ENCODE assay signal across 18 cellular contexts in the genomic region with DNA sequence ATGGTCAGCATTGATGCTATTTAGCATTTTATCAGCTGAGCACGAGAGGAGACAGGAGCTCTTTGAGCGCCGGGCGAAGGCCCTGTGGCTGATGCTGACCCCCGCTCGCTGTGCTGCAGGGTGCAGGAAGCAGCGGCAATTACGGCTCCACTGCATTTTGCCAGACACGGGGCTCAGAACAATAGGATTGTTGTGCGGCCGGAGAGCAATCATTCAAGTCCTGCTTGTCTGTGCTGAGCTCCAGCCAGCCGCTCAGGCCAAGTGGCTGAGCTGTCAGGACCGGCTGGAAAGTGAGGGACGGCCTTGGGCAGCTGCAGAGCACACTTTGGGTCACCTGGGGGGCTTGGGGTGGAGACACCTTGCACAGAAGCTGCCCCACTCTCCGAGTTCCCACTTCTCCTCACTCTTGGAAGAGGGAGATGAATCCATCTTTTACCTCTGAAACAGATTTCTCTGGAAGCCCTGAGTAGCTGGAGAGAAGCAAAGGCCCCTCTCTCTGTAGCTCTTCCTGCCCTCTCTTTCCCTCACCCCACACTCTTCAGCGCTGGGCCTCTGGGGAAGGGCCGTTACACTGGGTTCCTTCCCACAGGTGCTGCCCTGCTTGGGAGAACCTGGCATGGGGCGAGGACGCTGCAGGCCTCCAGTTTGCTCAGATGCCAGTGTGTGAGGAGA. TPM values are rescaled to one million over a fixed set of nuclear protein-coding genes. Genes with fewer than 3 reads are reported as not detected.
DNase-seq lines count a peak whose midpoint lies in the region; ATAC-seq and TF ChIP-seq lines count a peak whose summit lies in the region.
"Had no signal": no experiment of that assay in that cellular context is flagged by ENCODE, and none has a peak within 500 bp of the region (broad histone marks: within the 10 kb centered on the region; RNA-seq: fewer than 3 reads in every experiment).

No MANE protein-coding gene starts in this region.

- H3K27ac ChIP-seq in GM23338 (ENCODE audit: low read depth) (no peak overlapping the region), body of pancreas (no peak overlapping the region), Karpas-422 (ENCODE audit: low read length) (no peak overlapping the region), testis (no peak overlapping the region)
- H3K27ac ChIP-seq: heart left ventricle, VCaP had no signal

- peaks cover 27% of the 10 kb centered on the region for H3K36me3 Mint-ChIP-seq in GM23338 (ENCODE audit: low read depth)
- no peaks in the 10 kb centered on the region for H3K36me3 Mint-ChIP-seq in CD14-positive monocyte
- H3K36me3 Mint-ChIP-seq: activated CD4-positive, alpha-beta memory T cell treated with anti-CD3 and anti-CD28 coated beads for 36 hours had no signal

- H3K9me3 ChIP-seq in body of pancreas (no peaks in the 10 kb centered on the region), Karpas-422 (ENCODE audit: low read length) (no peaks in the 10 kb centered on the region), testis (no peaks in the 10 kb centered on the region)

- TF ChIP-seq POLR2A in body of pancreas (IDR thresholded peaks at IDR 0.05) (no peak), testis (IDR thresholded peaks at IDR 0.05) (no peak)

- H3K27me3 ChIP-seq in GM23338 (ENCODE audit: insufficient read depth) (no peaks in the 10 kb centered on the region), body of pancreas (no peaks in the 10 kb centered on the region), Karpas-422 (ENCODE audit: low read length) (no peaks in the 10 kb centered on the region), testis (no peaks in the 10 kb centered on the region)

- TF ChIP-seq CTCF in GM23338 (conservative IDR thresholded peaks at IDR 0.05; ENCODE audit: low read depth in 2 of 2) (no peak), body of pancreas (IDR thresholded peaks at IDR 0.05) (no peak), testis (IDR thresholded peaks at IDR 0.05) (no peak), CD14-positive monocyte (IDR thresholded peaks at IDR 0.05) (no peak)

- H3K4me1 ChIP-seq in GM23338 (ENCODE audit: insufficient read depth), result peaks cover 9% of the 10 kb centered on the region
- H3K4me1 ChIP-seq in body of pancreas, result peaks cover 5% of the 10 kb centered on the region
- H3K4me1 ChIP-seq in Karpas-422 (ENCODE audit: low read length), result no peaks in the 10 kb centered on the region
- peaks cover 2% of the 10 kb centered on the region for H3K4me1 ChIP-seq in testis
- H3K4me1 ChIP-seq: heart left ventricle had no signal

- ATAC-seq in GM23338, result peak; percentile 81
- ATAC-seq in body of pancreas, result peak; percentile 45
- ATAC-seq: heart left ventricle; natural killer cell treated with Interleukin-12 subunit alpha and Interleukin-12 subunit beta and Interleukin-15 and Interleukin-18, amount 100 ng/mL, for 72 hours had no signal

- H3K4me3 ChIP-seq in GM23338 (no peak overlapping the region; the same call in 1 of the 2 replicates), body of pancreas (no peak overlapping the region), Karpas-422 (ENCODE audit: low read length) (no peak overlapping the region), testis (no peak overlapping the region)
- H3K4me3 ChIP-seq: heart left ventricle had no signal

- WGBS in body of pancreas, 2 donors, result 25 to 28% methylated on average over 10 to 19 of the region's 19 CpGs
- WGBS in testis, 2 donors, result 27 to 37% methylated on average over 18 to 19 of the region's 19 CpGs

- H4K20me1 ChIP-seq in GM23338 (replicated peaks; ENCODE audit: insufficient read depth) (no peaks in the 10 kb centered on the region), Karpas-422 (ENCODE audit: insufficient read depth, low read depth, low read length) (no peaks in the 10 kb centered on the region)

- DNase-seq in GM23338 (ENCODE audit: low spot score), result peak; percentile 36
- peak in 1 of 4 donors; percentile 18 for DNase-seq in body of pancreas
- peak; percentile 35 for DNase-seq in iPS-NIHi11 (ENCODE audit: low spot score)
- peak; percentile 82 for DNase-seq in putamen (ENCODE audit: low spot score)
- DNase-seq in Karpas-422, result no peak
- DNase-seq in testis, result no peak
- no peak for DNase-seq in activated T-cell treated with anti-CD3 and anti-CD28 coated beads, Interleukin-2, amount 50 U/mL, for 1 hour
- no peak for DNase-seq in CD14-positive monocyte (ENCODE audit: low spot score)
- DNase-seq: aorta, cerebellar nuclear complex, NCI-H2081 treated with DMSO at 0.1 percent for 48 hours, NCI-H510A treated with DMSO at 0.1 percent for 48 hours had no signal

- peaks cover 48% of the 10 kb centered on the region for H3K9me3 Mint-ChIP-seq in GM23338
- H3K9me3 Mint-ChIP-seq in CD14-positive monocyte, result peaks cover 7 to 17% (median 10%) of the 10 kb centered on the region in 7 donors

- H3K79me2 ChIP-seq in GM23338 (replicated peaks; ENCODE audit: insufficient read depth) (no peaks in the 10 kb centered on the region), Karpas-422 (ENCODE audit: low read length) (no peaks in the 10 kb centered on the region)

- H3K36me3 ChIP-seq in GM23338 (ENCODE audit: insufficient read depth) (peaks cover under 1% of the 10 kb centered on the region; the same call in 1 of the 2 replicates), body of pancreas (replicated peaks in 1 of 2; ENCODE audit: insufficient read depth in 1 of 2, low read depth in 2 of 2) (no peaks in the 10 kb centered on the region), Karpas-422 (ENCODE audit: insufficient read depth, low read length) (no peaks in the 10 kb centered on the region), testis (ENCODE audit: low read depth, missing control alignments) (no peaks in the 10 kb centered on the region)
- H3K36me3 ChIP-seq: heart left ventricle had no signal

- no peaks in the 10 kb centered on the region for H3F3A ChIP-seq in GM23338 (replicated peaks; ENCODE audit: low read depth)

- H3K9me2 ChIP-seq in GM23338 (ENCODE audit: insufficient read depth) (peaks cover 3% of the 10 kb centered on the region; the same call in 1 of the 2 replicates), Karpas-422 (replicated peaks; ENCODE audit: insufficient read depth, low read length) (no peaks in the 10 kb centered on the region)

- peaks cover 12% of the 10 kb centered on the region for H3K27me3 Mint-ChIP-seq in GM23338 (ENCODE audit: insufficient read depth, low read depth, poor library complexity)
- H3K27me3 Mint-ChIP-seq in CD14-positive monocyte (ENCODE audit: low read depth in 3 of 3), result peaks cover 0 to 2% (median 0%) of the 10 kb centered on the region in 3 donors

- H3K27ac Mint-ChIP-seq in GM23338 (no peak overlapping the region), CD14-positive monocyte (no peak overlapping the region)
- H3K27ac Mint-ChIP-seq: activated CD4-positive, alpha-beta memory T cell treated with anti-CD3 and anti-CD28 coated beads for 36 hours; natural killer cell treated with Interleukin-12 subunit alpha and Interleukin-12 subunit beta and Interleukin-15 and Interleukin-18, amount 100 ng/mL, for 72 hours had no signal

- no peak overlapping the region for H3K9ac ChIP-seq in Karpas-422 (ENCODE audit: low read length)

- H3K4me1 Mint-ChIP-seq in GM23338 (peaks cover 14% of the 10 kb centered on the region), CD14-positive monocyte (no peaks in the 10 kb centered on the region)

- H3K4me2 ChIP-seq in GM23338 (peak overlapping the region; percentile 51; the same call in 1 of the 2 replicates), Karpas-422 (ENCODE audit: low read depth, low read length, poor library complexity, severe bottlenecking) (no peak overlapping the region)

- no peak overlapping the region for H3K4me3 Mint-ChIP-seq in GM23338
- H3K4me3 Mint-ChIP-seq in CD14-positive monocyte, result no peak overlapping the region
- H3K4me3 Mint-ChIP-seq: activated CD4-positive, alpha-beta memory T cell treated with anti-CD3 and anti-CD28 coated beads for 36 hours; natural killer cell treated with Interleukin-12 subunit alpha and Interleukin-12 subunit beta and Interleukin-15 and Interleukin-18, amount 100 ng/mL, for 72 hours had no signal

- H2AFZ ChIP-seq in GM23338, result peak overlapping the region; percentile 95
- no peak overlapping the region for H2AFZ ChIP-seq in Karpas-422 (ENCODE audit: low read length)

- intact Hi-C loops in body of pancreas (cut with DNase I), result no loop called here
- intact Hi-C loops in testis (cut with DNase I; ENCODE audit: low total_unique reads), result no loop called here
- intact Hi-C loops in CD14-positive monocyte (cut with micrococcal nuclease), result no loop called here

TF ChIP-seq in GM23338, 12 proteins besides CTCF, POLR2A, EP300 and RAD21 (continues in another document):
- TF ChIP-seq POLR2AphosphoS5 (IDR thresholded peaks at IDR 0.05; ENCODE audit: low read depth) (no peak), EZH2phosphoT487 (IDR thresholded peaks at IDR 0.05; ENCODE audit: unreplicated experiment) (no peak), EZH2 (IDR thresholded peaks at IDR 0.05; ENCODE audit: low read depth, unreplicated experiment) (no peak), CREB1 (CRISPR knock-in tag; IDR thresholded peaks at IDR 0.05; ENCODE audit: low read depth) (no peak)
- TF ChIP-seq, protein P1, sequence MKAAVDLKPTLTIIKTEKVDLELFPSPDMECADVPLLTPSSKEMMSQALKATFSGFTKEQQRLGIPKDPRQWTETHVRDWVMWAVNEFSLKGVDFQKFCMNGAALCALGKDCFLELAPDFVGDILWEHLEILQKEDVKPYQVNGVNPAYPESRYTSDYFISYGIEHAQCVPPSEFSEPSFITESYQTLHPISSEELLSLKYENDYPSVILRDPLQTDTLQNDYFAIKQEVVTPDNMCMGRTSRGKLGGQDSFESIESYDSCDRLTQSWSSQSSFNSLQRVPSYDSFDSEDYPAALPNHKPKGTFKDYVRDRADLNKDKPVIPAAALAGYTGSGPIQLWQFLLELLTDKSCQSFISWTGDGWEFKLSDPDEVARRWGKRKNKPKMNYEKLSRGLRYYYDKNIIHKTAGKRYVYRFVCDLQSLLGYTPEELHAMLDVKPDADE (IDR thresholded peaks at IDR 0.05), result no peak

RNA-seq across cellular contexts. Expression of a gene that starts 17.3 kb away (rescaled TPM):
- total RNA-seq in GM23338 (2014; rRNA removed; shearing (Covaris generic)), result 1.6 and 5.0 TPM in 2 replicates
- polyA plus RNA-seq in GM23338 (2016; fragmentation: Nextera tagmentation; extraction: Ambion mirVana) (1.7 and 2.0 TPM in 2 replicates), testis (ENCODE audit: insufficient read depth, low read depth, low replicate concordance) (10.4 TPM), CD14-positive monocyte (not detected)
- total RNA-seq in body of pancreas (10 to 100 TPM in 1 of 2 donors, 1 to 10 TPM in 1; 8.0 to 12.2 TPM), testis (10 to 100 TPM in 1 of 2 donors, 1 to 10 TPM in 1; 8.5 to 13.0 TPM)
- total RNA-seq in Karpas-422 (2014; rRNA removed; shearing (Covaris generic); ENCODE audit: low replicate concordance), result not detected in 2 replicates
- total RNA-seq: aorta; natural killer cell treated with Interleukin-12 subunit alpha and Interleukin-12 subunit beta and Interleukin-15 and Interleukin-18, amount 100 ng/mL, for 72 hours; pulmonary artery endothelial cell had no signal
- polyA plus RNA-seq: keratinocyte had no signal

Comparison
In these comparisons a context has a peak if more than half of its experiments do, and no peak if none do; other contexts are left out.
1. DNase-seq: peak in GM23338 (single experiment), iPS-NIHi11 (single experiment) and putamen (single experiment); none in Karpas-422 (single experiment), testis (single experiment), activated T-cell treated with anti-CD3 and anti-CD28 coated beads, Interleukin-2, amount 50 U/mL, for 1 hour (single experiment) and CD14-positive monocyte (single experiment).